Comparison of ENCODE assay signal across 1 cellular context in genomic region chr17:76102944-76103273, GRCh38.
TF ChIP-seq lines count a peak whose summit lies in the region.

No MANE protein-coding gene starts in this region.

TF ChIP-seq in H1, 55 proteins besides CTCF, POLR2A, EP300 and RAD21:
- TF ChIP-seq TAF7 (optimal IDR thresholded peaks at IDR 0.05; ENCODE audit: borderline replicate concordance, low read depth, low read length) (no peak), BACH1 (IDR thresholded peaks at IDR 0.05; ENCODE audit: low read length) (no peak), CHD7 (IDR thresholded peaks at IDR 0.05; ENCODE audit: insufficient replicate concordance, low read length) (no peak), SIX5 (IDR thresholded peaks at IDR 0.05; ENCODE audit: low read depth, low read length) (no peak), RXRA (IDR thresholded peaks at IDR 0.05; ENCODE audit: insufficient read depth, low read depth, low read length) (no peak), SAP30 (IDR thresholded peaks at IDR 0.05; ENCODE audit: insufficient read depth, insufficient replicate concordance, low read length) (peak; percentile 59)
